In the genomic region with DNA sequence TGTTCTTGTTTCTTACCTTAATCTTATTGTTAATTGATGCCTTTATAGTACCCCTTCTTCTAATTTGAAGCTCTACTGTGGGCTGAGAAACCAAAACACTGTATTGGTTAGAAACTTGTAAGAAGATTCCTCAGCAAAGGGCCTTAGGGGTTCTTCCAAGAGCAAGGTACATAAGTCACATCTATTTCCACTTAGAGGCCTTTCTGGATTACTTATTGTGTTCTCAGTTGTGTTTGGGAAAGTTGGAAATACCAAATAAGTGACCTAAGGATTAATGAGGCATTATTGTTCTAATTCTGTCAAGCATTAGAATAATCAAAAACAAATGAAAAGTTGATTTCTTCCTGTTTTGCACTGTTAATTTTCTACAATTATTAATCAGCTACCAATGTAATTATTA, we compare ENCODE assay signal across 18 cellular contexts.
A peak's percentile ranks its signal among the peaks of the same experiment; 100 is the strongest.
DNase-seq lines count a peak whose midpoint lies in the region; ATAC-seq, FAIRE-seq and TF ChIP-seq lines count a peak whose summit lies in the region.
"Had no signal": no experiment of that assay in that cellular context is flagged by ENCODE, and none has a peak within 500 bp of the region (broad histone marks: within the 10 kb centered on the region; RNA-seq: fewer than 3 reads in every experiment).

No MANE protein-coding gene starts in this region.

- H3K9me3 ChIP-seq in HCT116 (ENCODE audit: control insufficient read depth in 1 of 2, insufficient read depth in 1 of 2, low read depth in 1 of 2, low read length in 2 of 2) (no peaks in the 10 kb centered on the region), kidney (ENCODE audit: control insufficient read depth in 1 of 2, low read length in 2 of 2) (no peaks in the 10 kb centered on the region), osteoblast (ENCODE audit: low read depth, low read length) (no peaks in the 10 kb centered on the region)
- H3K9me3 ChIP-seq: Caco-2 had no signal

- H3K4me1 ChIP-seq in HCT116 (ENCODE audit: control insufficient read depth in 1 of 2, insufficient read depth in 2 of 2, low read length in 2 of 2) (no peaks in the 10 kb centered on the region), kidney (ENCODE audit: control insufficient read depth in 1 of 2, insufficient read depth in 1 of 2, low read depth in 1 of 2, low read length in 2 of 2) (peaks cover 0 to 9% of the 10 kb centered on the region in 2 donors), osteoblast (ENCODE audit: insufficient read depth, low read length) (no peaks in the 10 kb centered on the region)
- H3K4me1 ChIP-seq: Caco-2 had no signal

- H4K20me1 ChIP-seq in HCT116 (ENCODE audit: insufficient read depth): no peaks in the 10 kb centered on the region
- H4K20me1 ChIP-seq in osteoblast (ENCODE audit: insufficient read depth, low read length): no peaks in the 10 kb centered on the region

- no peak overlapping the region for H2AFZ ChIP-seq in HCT116 (ENCODE audit: low read depth, low read length, poor library complexity, severe bottlenecking)
- no peak overlapping the region for H2AFZ ChIP-seq in osteoblast (ENCODE audit: low read length)

- H3K79me2 ChIP-seq in HCT116 (ENCODE audit: insufficient read depth, low read length) (no peaks in the 10 kb centered on the region), osteoblast (ENCODE audit: insufficient read depth, low read length) (no peaks in the 10 kb centered on the region)

- H3K9me2 ChIP-seq in HCT116 (ENCODE audit: insufficient read depth): no peaks in the 10 kb centered on the region

- TF ChIP-seq CTCF in HCT116 (IDR thresholded peaks at IDR 0.05 in 2 of 3, conservative IDR thresholded peaks at IDR 0.05 in 1 of 3; ENCODE audit: borderline replicate concordance in 1 of 3, insufficient read depth in 1 of 3, low read depth in 2 of 3, low read length in 2 of 3): no peak
- no peak for TF ChIP-seq CTCF in kidney (IDR thresholded peaks at IDR 0.05; ENCODE audit: borderline replicate concordance, extremely low read depth, insufficient read depth)
- TF ChIP-seq CTCF in osteoblast (IDR thresholded peaks at IDR 0.05; ENCODE audit: extremely low read depth, low read depth, low read length): no peak

- BruUV-seq in HCT116 (replicated peaks; lab: Mats Ljungman, UMichigan): TSS peak; percentile 27

- H3K4me2 ChIP-seq in HCT116 (ENCODE audit: low read length) (no peak overlapping the region), osteoblast (ENCODE audit: insufficient read depth, low read length) (no peak overlapping the region)

- H3K9ac ChIP-seq in HCT116 (ENCODE audit: low read length): no peak overlapping the region
- H3K9ac ChIP-seq in kidney (ENCODE audit: low read length in 2 of 2): no peak overlapping the region

- FAIRE-seq in kidney (lab: Jason Lieb, UNC): peak; percentile 88
- FAIRE-seq: G401.6, GM12892 had no signal

- ATAC-seq in HCT116 (no peak), HG03469 (IDR thresholded peaks at IDR 0.05; ENCODE audit: unreplicated experiment) (no peak)
- ATAC-seq in stimulated activated effector memory CD8-positive, alpha-beta T cell treated with anti-CD3 and anti-CD28 coated beads, Interleukin-12 subunit alpha, Interleukin-12 subunit beta, amount 100 ng/mL, for 72 hours: no peak
- ATAC-seq: CD8-positive, alpha-beta T cell had no signal

- TF ChIP-seq POLR2A in HCT116 (IDR thresholded peaks at IDR 0.05; ENCODE audit: borderline replicate concordance, extremely low read depth, insufficient read depth, insufficient read length): no peak

- H3K36me3 Mint-ChIP-seq in stimulated activated effector memory CD8-positive, alpha-beta T cell treated with anti-CD3 and anti-CD28 coated beads, Interleukin-12 subunit alpha, Interleukin-12 subunit beta, amount 100 ng/mL, for 72 hours: peaks cover 70% of the 10 kb centered on the region

- peaks cover 6% of the 10 kb centered on the region for H3K4me1 Mint-ChIP-seq in stimulated activated effector memory CD8-positive, alpha-beta T cell treated with anti-CD3 and anti-CD28 coated beads, Interleukin-12 subunit alpha, Interleukin-12 subunit beta, amount 100 ng/mL, for 72 hours

- no peak overlapping the region for H3K27ac ChIP-seq in HCT116 (ENCODE audit: low read depth, low read length)
- H3K27ac ChIP-seq in kidney (ENCODE audit: low read depth in 2 of 2, low read length in 2 of 2): no peak overlapping the region
- H3K27ac ChIP-seq in osteoblast (ENCODE audit: low read depth, low read length): no peak overlapping the region
- H3K27ac ChIP-seq: C4-2B had no signal

- RAD21 ChIA-PET in HCT116 (lab: Charles Lee; ENCODE audit: low non-redundant PET in 1 of 2, low total read pairs in 2 of 2, uncharacterized antibody in 2 of 2, unreplicated experiment in 2 of 2): no interaction called here

- peak overlapping the region; percentile 17 for H3K27ac Mint-ChIP-seq in stimulated activated effector memory CD8-positive, alpha-beta T cell treated with anti-CD3 and anti-CD28 coated beads, Interleukin-12 subunit alpha, Interleukin-12 subunit beta, amount 100 ng/mL, for 72 hours
- H3K27ac Mint-ChIP-seq: CD4-positive, CD25-positive, alpha-beta regulatory T cell; CD8-positive, alpha-beta T cell had no signal

- CTCF ChIA-PET in HCT116 (lab: Charles Lee): interaction anchor here (4.6 kb wide), 1 partner anchor 9 kb away, joined by 36 read pairs; no protein-coding TSS in a partner anchor

- no peaks in the 10 kb centered on the region for H3K36me3 ChIP-seq in HCT116 (ENCODE audit: control insufficient read depth in 1 of 2, insufficient read depth in 2 of 2, low read length in 2 of 2)
- no peaks in the 10 kb centered on the region for H3K36me3 ChIP-seq in kidney (ENCODE audit: control insufficient read depth in 1 of 2, insufficient read depth in 2 of 2, low read length in 2 of 2)
- H3K36me3 ChIP-seq in osteoblast (ENCODE audit: insufficient read depth, low read length): no peaks in the 10 kb centered on the region

- H3K4me3 ChIP-seq in HCT116 (replicated peaks in 1 of 2; ENCODE audit: low read depth in 1 of 2, low read length in 2 of 2) (no peak overlapping the region), kidney (ENCODE audit: low read length in 2 of 2) (no peak overlapping the region), osteoblast (ENCODE audit: insufficient read depth, low read length) (no peak overlapping the region)

- no peaks in the 10 kb centered on the region for H3K27me3 ChIP-seq in HCT116 (ENCODE audit: insufficient read depth, low read length)
- peaks cover 60% of the 10 kb centered on the region for H3K27me3 ChIP-seq in osteoblast (ENCODE audit: insufficient read depth, low read length)

- TF ChIP-seq RAD21 in HCT116 (IDR thresholded peaks at IDR 0.05; ENCODE audit: low read depth): no peak

- DNase-seq in HCT116 (ENCODE audit: low read depth, low spot score) (no peak), kidney (no peak), left kidney (ENCODE audit: low read depth, low spot score) (peak; percentile 56), NCI-H345 treated with DMSO at 0.1 percent for 48 hours (lab: John Stamatoyannopoulos, UW; ENCODE audit: unreplicated experiment) (no peak), osteoblast (ENCODE audit: insufficient read length, low spot score, missing footprints) (no peak)
- no peak for DNase-seq in stimulated activated effector memory CD8-positive, alpha-beta T cell treated with anti-CD3 and anti-CD28 coated beads, Interleukin-12 subunit alpha, Interleukin-12 subunit beta, amount 100 ng/mL, for 72 hours (ENCODE audit: low spot score in 2 of 2)
- DNase-seq: Caco-2; CD4-positive, CD25-positive, alpha-beta regulatory T cell; CD8-positive, alpha-beta T cell; DMS153; DND-41; GOT3; H7; HCEC 1CT had no signal

- H3K9me3 Mint-ChIP-seq in stimulated activated effector memory CD8-positive, alpha-beta T cell treated with anti-CD3 and anti-CD28 coated beads, Interleukin-12 subunit alpha, Interleukin-12 subunit beta, amount 100 ng/mL, for 72 hours: no peaks in the 10 kb centered on the region
- H3K9me3 Mint-ChIP-seq: CD8-positive, alpha-beta T cell had no signal

- POLR2A ChIA-PET in HCT116 (lab: Charles Lee): no interaction called here

- intact Hi-C loops in HCT116 (cut with micrococcal nuclease) (no loop called here), kidney (cut with DNase I) (loop anchor here (10.0 kb wide), 1 partner anchor 111 kb away; no protein-coding TSS in a partner anchor)

- H3K4me3 Mint-ChIP-seq in stimulated activated effector memory CD8-positive, alpha-beta T cell treated with anti-CD3 and anti-CD28 coated beads, Interleukin-12 subunit alpha, Interleukin-12 subunit beta, amount 100 ng/mL, for 72 hours: no peak overlapping the region
- H3K4me3 Mint-ChIP-seq: CD4-positive, CD25-positive, alpha-beta regulatory T cell; CD8-positive, alpha-beta T cell had no signal

TF ChIP-seq in HCT116, 20 proteins besides CTCF, POLR2A, EP300 and RAD21:
- TF ChIP-seq JUND (IDR thresholded peaks at IDR 0.05): no peak
- TF ChIP-seq, protein P1, sequence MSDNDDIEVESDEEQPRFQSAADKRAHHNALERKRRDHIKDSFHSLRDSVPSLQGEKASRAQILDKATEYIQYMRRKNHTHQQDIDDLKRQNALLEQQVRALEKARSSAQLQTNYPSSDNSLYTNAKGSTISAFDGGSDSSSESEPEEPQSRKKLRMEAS (IDR thresholded peaks at IDR 0.05): no peak
- no peak for TF ChIP-seq EGR1 (IDR thresholded peaks at IDR 0.05; ENCODE audit: low read depth)
- no peak for TF ChIP-seq ZFX (IDR thresholded peaks at IDR 0.05)
- TF ChIP-seq CEBPB (IDR thresholded peaks at IDR 0.05; ENCODE audit: low read depth): no peak
- no peak for TF ChIP-seq SRF (IDR thresholded peaks at IDR 0.05; ENCODE audit: low read depth)
- no peak for TF ChIP-seq ELF1 (IDR thresholded peaks at IDR 0.05; ENCODE audit: borderline replicate concordance, low read depth)
- TF ChIP-seq SIN3A (IDR thresholded peaks at IDR 0.05; ENCODE audit: low read depth): no peak
